16 cellular contexts compared by ENCODE assay signal in the genomic region with DNA sequence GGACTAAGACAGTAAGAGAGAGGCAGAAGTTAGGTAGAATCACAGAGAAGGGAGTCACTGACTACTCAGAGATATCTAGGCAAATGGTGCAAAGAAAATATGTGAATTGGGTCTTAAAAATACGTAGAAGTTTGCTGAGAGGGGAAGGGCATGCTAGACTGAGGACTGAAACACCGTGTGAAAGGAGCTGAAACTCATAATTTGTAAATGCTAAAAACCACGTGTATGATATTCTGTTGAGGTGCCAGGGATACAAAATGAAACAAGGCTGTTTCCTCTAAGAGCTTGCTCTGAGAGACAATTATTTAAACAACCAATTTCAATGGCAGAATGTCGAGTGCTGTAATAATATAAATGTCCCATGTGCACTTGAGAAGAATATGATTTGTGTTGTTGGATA. TPM values are rescaled to one million over a fixed set of nuclear protein-coding genes. Genes with fewer than 3 reads are reported as not detected.
DNase-seq lines count a peak whose midpoint lies in the region; ATAC-seq and TF ChIP-seq lines count a peak whose summit lies in the region.
"Had no signal": no experiment of that assay in that cellular context is flagged by ENCODE, and none has a peak within 500 bp of the region (broad histone marks: within the 10 kb centered on the region; RNA-seq: fewer than 3 reads in every experiment).

No MANE protein-coding gene starts in this region.

- WGBS in gastroesophageal sphincter (ENCODE audit: low coverage in 1 of 2), 2 donors = 35 to 46% methylated on average over 4 of the region's 4 CpGs

- peaks cover 6% of the 10 kb centered on the region for H3K9me3 Mint-ChIP-seq in CD8-positive, alpha-beta T cell
- no peaks in the 10 kb centered on the region for H3K9me3 Mint-ChIP-seq in central memory CD8-positive, alpha-beta T cell

- peaks cover 27% of the 10 kb centered on the region for H3K36me3 Mint-ChIP-seq in CD8-positive, alpha-beta T cell
- H3K36me3 Mint-ChIP-seq in central memory CD8-positive, alpha-beta T cell (ENCODE audit: insufficient read depth) = peaks cover 15% of the 10 kb centered on the region

- CTCF ChIA-PET in CD8-positive, alpha-beta T cell (lab: Charles Lee) = interaction anchor here (1.9 kb wide), 1 partner anchor 47 kb away, joined by 6 read pairs; a partner anchor contains a TSS

- no peak overlapping the region for H3K4me3 ChIP-seq in CD8-positive, alpha-beta T cell (ENCODE audit: low read depth, low read length)
- H3K4me3 ChIP-seq in gastroesophageal sphincter = no peak overlapping the region
- H3K4me3 ChIP-seq: ascending aorta, HAP-1, right lobe of liver, testis had no signal

- no peaks in the 10 kb centered on the region for H3K27me3 Mint-ChIP-seq in CD8-positive, alpha-beta T cell (ENCODE audit: low read depth)
- H3K27me3 Mint-ChIP-seq in central memory CD8-positive, alpha-beta T cell = no peaks in the 10 kb centered on the region

- TF ChIP-seq CTCF in CD8-positive, alpha-beta T cell (IDR thresholded peaks at IDR 0.05) = no peak
- TF ChIP-seq CTCF in gastroesophageal sphincter (IDR thresholded peaks at IDR 0.05) = no peak

- no peaks in the 10 kb centered on the region for H3K9me3 ChIP-seq in CD8-positive, alpha-beta T cell (ENCODE audit: low read length)
- peaks cover 0 to 28% (median 0%) of the 10 kb centered on the region in 3 donors for H3K9me3 ChIP-seq in gastroesophageal sphincter
- H3K9me3 ChIP-seq: testis had no signal

- peaks cover 63% of the 10 kb centered on the region for H3K4me1 ChIP-seq in CD8-positive, alpha-beta T cell (ENCODE audit: insufficient read depth, low read length)
- H3K4me1 ChIP-seq in gastroesophageal sphincter = peaks cover 0 to 43% (median 0%) of the 10 kb centered on the region in 3 donors

- peak overlapping the region; percentile 80 for H3K27ac Mint-ChIP-seq in CD8-positive, alpha-beta T cell
- peak overlapping the region; percentile 88 for H3K27ac Mint-ChIP-seq in central memory CD8-positive, alpha-beta T cell (ENCODE audit: low read depth)

- intact Hi-C loops in CD8-positive, alpha-beta T cell (cut with DNase I, micrococcal nuclease) = no loop called here
- intact Hi-C loops in left colon (cut with DNase I, micrococcal nuclease) = no loop called here

- DNase-seq in CD8-positive, alpha-beta T cell = no peak
- no peak for DNase-seq in central memory CD8-positive, alpha-beta T cell (ENCODE audit: low spot score in 2 of 2)
- DNase-seq in left colon (no peak), H4 (ENCODE audit: low spot score) (no peak), erythroblast (lab: John Stamatoyannopoulos, UW) (no peak)
- DNase-seq: C1 segment of cervical spinal cord; effector CD8-positive, alpha-beta T cell; islet precursor cell; NCI-H2227 treated with DMSO at 0.1 percent for 48 hours; right lobe of liver; testis had no signal

- no peak for TF ChIP-seq EP300 in gastroesophageal sphincter (IDR thresholded peaks at IDR 0.05)

- ATAC-seq in CD8-positive, alpha-beta T cell = no peak
- peak; percentile 66 for ATAC-seq in GM18867 (IDR thresholded peaks at IDR 0.05; ENCODE audit: unreplicated experiment)
- ATAC-seq in HG03354 (IDR thresholded peaks at IDR 0.05; ENCODE audit: poor library complexity, severe bottlenecking, unreplicated experiment) = peak; percentile 66
- ATAC-seq in central memory CD8-positive, alpha-beta T cell (replicated peaks; ENCODE audit: extremely low read depth, poor library complexity, severe bottlenecking) = peak; percentile 59
- no peak for ATAC-seq in left colon
- no peak for ATAC-seq in gastroesophageal sphincter

- peaks cover 82% of the 10 kb centered on the region for H3K4me1 Mint-ChIP-seq in CD8-positive, alpha-beta T cell (ENCODE audit: low read depth)
- H3K4me1 Mint-ChIP-seq in central memory CD8-positive, alpha-beta T cell = peaks cover 74% of the 10 kb centered on the region

- H3K4me3 Mint-ChIP-seq in CD8-positive, alpha-beta T cell = peak overlapping the region; percentile 27
- H3K4me3 Mint-ChIP-seq in central memory CD8-positive, alpha-beta T cell = peak overlapping the region; percentile 60

- no peaks in the 10 kb centered on the region for H3K36me3 ChIP-seq in CD8-positive, alpha-beta T cell (ENCODE audit: insufficient read depth, low read length)
- H3K36me3 ChIP-seq in gastroesophageal sphincter = no peaks in the 10 kb centered on the region
- H3K36me3 ChIP-seq: HAP-1, right lobe of liver had no signal

- H3K27me3 ChIP-seq in CD8-positive, alpha-beta T cell (ENCODE audit: insufficient read depth, low read length) = no peaks in the 10 kb centered on the region
- H3K27me3 ChIP-seq in gastroesophageal sphincter = no peaks in the 10 kb centered on the region
- H3K27me3 ChIP-seq: ascending aorta, right lobe of liver, testis had no signal

- H3K27ac ChIP-seq in CD8-positive, alpha-beta T cell (ENCODE audit: low read depth, low read length) = no peak overlapping the region
- no peak overlapping the region for H3K27ac ChIP-seq in gastroesophageal sphincter
- H3K27ac ChIP-seq: ascending aorta, right lobe of liver, testis had no signal

- TF ChIP-seq POLR2A in erythroblast (IDR thresholded peaks at IDR 0.05; ENCODE audit: low read length) = no peak
- TF ChIP-seq POLR2A in gastroesophageal sphincter (IDR thresholded peaks at IDR 0.05) = no peak

- POLR2A ChIA-PET in CD8-positive, alpha-beta T cell (lab: Charles Lee) = interaction anchor here (2.3 kb wide), 1 partner anchor 48 kb away, joined by 9 read pairs; a partner anchor contains a TSS

RNA-seq across cellular contexts. Expression of a gene that starts 47.2 kb away (rescaled TPM):
- 10 to 100 TPM; 54.8 to 68.7 TPM for total RNA-seq in CD8-positive, alpha-beta T cell
- 10 to 100 TPM; 51.5 to 58.2 TPM for total RNA-seq in left colon
- total RNA-seq in H4 (2014; rRNA removed; shearing (Covaris generic)) = 44.7 and 79.9 TPM in 2 replicates
- 10 to 100 TPM; 35.4 to 44.6 (median 42.7) TPM for total RNA-seq in gastroesophageal sphincter

RNA-seq across cellular contexts. Expression of a gene that starts 48.6 kb away (rescaled TPM):
- 1 to 10 TPM; 1.2 to 1.5 TPM for total RNA-seq in CD8-positive, alpha-beta T cell
- total RNA-seq in left colon = 1 to 10 TPM in 1 of 2 donors, under 1 TPM in 1; 0.89 to 1.3 TPM
- total RNA-seq in H4 (2014; rRNA removed; shearing (Covaris generic)) = 61.5 and 69.6 TPM in 2 replicates
- total RNA-seq in gastroesophageal sphincter = 1 to 10 TPM in 2 of 4 donors, under 1 TPM in 2; 0.62 to 7.3 (median 1.0) TPM
- total RNA-seq: ascending aorta had no signal

Comparison
In these comparisons a context has a peak if more than half of its experiments do, and no peak if none do; other contexts are left out.
1. ATAC-seq: peak in GM18867 (single experiment), HG03354 (single experiment) and central memory CD8-positive, alpha-beta T cell (single experiment); none in CD8-positive, alpha-beta T cell (single experiment), left colon (single experiment) and gastroesophageal sphincter (single experiment).